In the genomic region with DNA sequence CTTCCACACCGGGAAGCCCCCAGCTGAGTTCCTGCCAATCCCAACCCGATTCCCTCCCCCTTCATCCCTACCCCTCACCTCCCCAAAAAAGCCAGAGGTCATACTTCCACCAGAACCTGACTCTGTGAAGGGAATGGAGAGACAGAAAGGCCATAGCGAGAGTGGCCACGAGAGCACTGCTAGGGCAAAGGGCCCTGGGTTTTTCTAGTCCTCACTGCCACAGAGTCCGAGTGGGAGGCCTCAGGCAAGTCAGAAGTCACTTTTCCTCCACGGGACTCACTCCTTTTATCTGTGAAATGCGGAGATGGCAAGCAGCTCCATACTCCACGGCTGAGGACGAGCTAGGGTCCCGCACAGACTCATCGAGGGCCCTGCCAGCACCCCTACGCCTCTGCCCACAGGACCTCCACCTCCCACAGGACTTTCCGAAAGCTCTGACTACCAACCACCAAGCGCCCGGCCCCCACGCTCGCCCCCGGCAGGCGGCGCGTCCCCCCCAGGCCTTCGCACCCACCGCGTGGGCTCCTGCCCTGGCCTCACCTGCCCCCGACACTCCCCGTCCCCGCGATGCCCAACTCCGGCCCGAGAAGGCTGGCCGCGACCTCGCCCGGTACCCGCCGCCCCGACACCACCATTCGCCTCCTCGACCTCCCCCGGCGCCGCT, we compare ENCODE assay signal across 8 cellular contexts. TPM values are rescaled to one million over a fixed set of nuclear protein-coding genes. Genes with fewer than 3 reads are reported as not detected.
DNase-seq lines count a peak whose midpoint lies in the region; ATAC-seq and TF ChIP-seq lines count a peak whose summit lies in the region.

No MANE protein-coding gene starts in this region.

- peak; percentile 28 for ATAC-seq in activated T-helper 17 cell treated with anti-CD3 and anti-CD28 coated beads, Interleukin-2, amount 50 U/mL, for 72 hours (replicated peaks)

- H2BK20ac ChIP-seq in H9 (ENCODE audit: low read depth, low read length, poor library complexity, severe bottlenecking): no peak overlapping the region

- no peak overlapping the region for H3K56ac ChIP-seq in H9 (ENCODE audit: insufficient read length, low read depth, low read length)

- no peak overlapping the region for H2AK5ac ChIP-seq in H9 (ENCODE audit: insufficient read length, low read length)

- H2BK5ac ChIP-seq in H9 (ENCODE audit: insufficient read length, low read length): no peak overlapping the region

- H4K5ac ChIP-seq in H9 (ENCODE audit: insufficient read length, low read depth, low read length): no peak overlapping the region

- peak overlapping the region in 2 of 3 experiments; percentile 64 to 92; a peak in 5 of 7 replicates for H3K27ac Mint-ChIP-seq in H9
- peak overlapping the region; percentile 96 for H3K27ac Mint-ChIP-seq in activated T-helper 17 cell treated with anti-CD3 and anti-CD28 coated beads, Interleukin-2, amount 50 U/mL, for 72 hours

- H4K20me1 ChIP-seq in H9 (ENCODE audit: control insufficient read depth, insufficient read depth, insufficient read length): no peaks in the 10 kb centered on the region

- H3K27ac ChIP-seq in H9 (ENCODE audit: insufficient read length, low read depth, low read length) (no peak overlapping the region), neutrophil (peak overlapping the region; percentile 91), thymus (ENCODE audit: low read depth) (peak overlapping the region; percentile 83)

- peaks cover 4% of the 10 kb centered on the region for H3K27me3 Mint-ChIP-seq in H9 (ENCODE audit: low read depth)
- no peaks in the 10 kb centered on the region for H3K27me3 Mint-ChIP-seq in activated T-helper 17 cell treated with anti-CD3 and anti-CD28 coated beads, Interleukin-2, amount 50 U/mL, for 72 hours

- H2BK15ac ChIP-seq in H9 (ENCODE audit: low read depth, low read length): no peak overlapping the region

- peaks cover 14 to 18% of the 10 kb centered on the region in 2 experiments for H3K4me1 Mint-ChIP-seq in H9
- peaks cover 38% of the 10 kb centered on the region for H3K4me1 Mint-ChIP-seq in activated T-helper 17 cell treated with anti-CD3 and anti-CD28 coated beads, Interleukin-2, amount 50 U/mL, for 72 hours

- H3K4me3 ChIP-seq in fibroblast of the aortic adventitia (ENCODE audit: low read depth, low read length) (peak overlapping the region; percentile 97), neutrophil (ENCODE audit: low read depth in 1 of 2, low read length in 1 of 2) (peak overlapping the region; percentile 65 to 67), thymus (ENCODE audit: low read length) (peak overlapping the region; percentile 80)

- H4K8ac ChIP-seq in H9 (replicated peaks; ENCODE audit: insufficient read length, low read depth, low read length): no peak overlapping the region

- H3K18ac ChIP-seq in H9 (ENCODE audit: insufficient read length, low read depth, low read length): peak overlapping the region; percentile 80

- H3K4me1 ChIP-seq in H9 (ENCODE audit: insufficient read depth, low read length) (no peaks in the 10 kb centered on the region), neutrophil (ENCODE audit: control insufficient read depth in 1 of 2, insufficient read depth in 1 of 2, low read depth in 1 of 2, low read length in 1 of 2) (peaks cover 28 to 46% of the 10 kb centered on the region in 2 experiments), thymus (ENCODE audit: control insufficient read depth, insufficient read depth, low read length) (peaks cover 9% of the 10 kb centered on the region)

- peaks cover 13% of the 10 kb centered on the region for H3K23me2 ChIP-seq in H9 (ENCODE audit: insufficient read length, low read depth, low read length, poor library complexity, severe bottlenecking)

- H4K91ac ChIP-seq in H9 (ENCODE audit: insufficient read length, low read depth, low read length): no peak overlapping the region

- H2BK120ac ChIP-seq in H9 (ENCODE audit: low read depth, low read length, poor library complexity, severe bottlenecking): no peak overlapping the region

- H3K4me2 ChIP-seq in H9 (ENCODE audit: insufficient read depth, insufficient read length, low read length): peak overlapping the region; percentile 86

- peaks cover 3 to 19% (median 14%) of the 10 kb centered on the region in 3 experiments; a peak in 6 of 7 replicates for H3K36me3 Mint-ChIP-seq in H9 (ENCODE audit: insufficient read depth in 1 of 3, low read depth in 3 of 3)
- H3K36me3 Mint-ChIP-seq in activated T-helper 17 cell treated with anti-CD3 and anti-CD28 coated beads, Interleukin-2, amount 50 U/mL, for 72 hours (ENCODE audit: low read depth): peaks cover 85% of the 10 kb centered on the region

- H3T11ph ChIP-seq in H9 (ENCODE audit: low read length): no peak overlapping the region

- TF ChIP-seq CTCF in H9 (conservative IDR thresholded peaks at IDR 0.05) (0 out of 3 replicates have a peak, but pooled peaks have one; percentile 12), fibroblast of the aortic adventitia (IDR thresholded peaks at IDR 0.05; ENCODE audit: insufficient read depth, low read length) (peak; percentile 26), neutrophil (IDR thresholded peaks at IDR 0.05) (no peak)

- H3K9ac ChIP-seq in H9 (ENCODE audit: extremely low read depth, insufficient read length, low read length): peak overlapping the region; percentile 39

- no peak overlapping the region for H3K4ac ChIP-seq in H9 (ENCODE audit: low read depth, low read length)

- H3K23ac ChIP-seq in H9 (ENCODE audit: insufficient read length, low read depth, low read length): no peak overlapping the region

- H3K9me3 ChIP-seq in H9 (ENCODE audit: control insufficient read depth, low read depth, low read length): no peaks in the 10 kb centered on the region
- H3K9me3 ChIP-seq in neutrophil: no peaks in the 10 kb centered on the region
- H3K9me3 ChIP-seq in thymus (ENCODE audit: control insufficient read depth): no peaks in the 10 kb centered on the region

- no peaks in the 10 kb centered on the region for H3K79me1 ChIP-seq in H9 (ENCODE audit: insufficient read depth, low read depth, low read length, poor library complexity, severe bottlenecking)

- H2AFZ ChIP-seq in H9 (ENCODE audit: low read length): no peak overlapping the region

- no peak overlapping the region for H2BK12ac ChIP-seq in H9 (ENCODE audit: insufficient read length, low read depth, low read length)

- peak overlapping the region; percentile 84 for H3K14ac ChIP-seq in H9 (ENCODE audit: insufficient read depth, low read length)

- WGBS in H9 (ENCODE audit: extremely low coverage, insufficient read length, low lambda C conversion rate): no CpG with 5 or more reads among the region's 42 CpGs
- WGBS in thymus: 2% methylated on average over 42 of the region's 42 CpGs

- peak overlapping the region; percentile 86 to 93 for H3K4me3 Mint-ChIP-seq in H9
- peak overlapping the region; percentile 96 for H3K4me3 Mint-ChIP-seq in activated T-helper 17 cell treated with anti-CD3 and anti-CD28 coated beads, Interleukin-2, amount 50 U/mL, for 72 hours

- DNase-seq in EL (peak; percentile 50), H9 (no peak), NOMO-1 treated with dmso at 0.1 percent for 144 hours (lab: John Stamatoyannopoulos, UW; ENCODE audit: unreplicated experiment) (peak; percentile 43), fibroblast of the aortic adventitia (ENCODE audit: low read depth) (peak; percentile 46), NCI-H2107 (lab: John Stamatoyannopoulos, UW) (no peak)

- peaks cover 13% of the 10 kb centered on the region; the same call in 1 of the 2 replicates for H3K79me2 ChIP-seq in H9 (ENCODE audit: insufficient read depth, low read length)

- 0 out of 5 replicates have a peak, but pooled peaks cover 0 to 3% of the 10 kb centered on the region in 2 experiments for H3K9me3 Mint-ChIP-seq in H9
- H3K9me3 Mint-ChIP-seq in activated T-helper 17 cell treated with anti-CD3 and anti-CD28 coated beads, Interleukin-2, amount 50 U/mL, for 72 hours: peaks cover 5% of the 10 kb centered on the region

- H3K36me3 ChIP-seq in neutrophil: no peaks in the 10 kb centered on the region
- no peaks in the 10 kb centered on the region for H3K36me3 ChIP-seq in thymus (ENCODE audit: control insufficient read depth, insufficient read depth)

- H3K27me3 ChIP-seq in H9 (ENCODE audit: insufficient read depth, low read length) (no peaks in the 10 kb centered on the region; the same call in 1 of the 2 replicates), neutrophil (no peaks in the 10 kb centered on the region), thymus (ENCODE audit: control insufficient read depth, insufficient read depth) (no peaks in the 10 kb centered on the region)

RNA-seq across cellular contexts. Expression of a gene that starts 0.8 kb away (rescaled TPM):
- 75.8 and 78.5 TPM in 2 replicates for total RNA-seq in H9 (2021)
- total RNA-seq in activated T-helper 17 cell treated with anti-CD3 and anti-CD28 coated beads, Interleukin-2, amount 50 U/mL, for 72 hours: 100 to 1,000 TPM; 121 to 126 TPM
- 448 and 494 TPM in 2 replicates for total RNA-seq in fibroblast of the aortic adventitia (ENCODE audit: low replicate concordance)
- polyA plus RNA-seq in thymus: 18.9 TPM

Comparison
In these comparisons a context has a peak if more than half of its experiments do, and no peak if none do; other contexts are left out.
1. DNase-seq: peak in EL (single experiment), NOMO-1 treated with dmso at 0.1 percent for 144 hours (single experiment) and fibroblast of the aortic adventitia (single experiment); none in H9 (single experiment) and NCI-H2107 (single experiment).
2. Peak in every context shown above with its lines, with median percentiles within 50 percentile points of each other: H3K4me3 ChIP-seq.